In genomic region chr1:113990541-113990940, GRCh38 we compare ENCODE assay signal across 25 cellular contexts. TPM values are rescaled to one million over a fixed set of nuclear protein-coding genes. Genes with fewer than 3 reads are reported as not detected.
"Had no signal": no experiment of that assay in that cellular context is flagged by ENCODE, and none has a peak within 500 bp of the region (broad histone marks: within the 10 kb centered on the region; RNA-seq: fewer than 3 reads in every experiment).

No MANE protein-coding gene starts in this region.

- H3K27ac ChIP-seq: PC-9, VCaP had no signal

- H2AFZ ChIP-seq: PC-9 had no signal

- DNase-seq: activated CD4-positive, alpha-beta memory T cell treated with anti-CD3 and anti-CD28 coated beads, Interleukin-2, amount 10 ng/mL, durations not matched to agents 7 days and 5 days; activated CD4-positive, alpha-beta T cell treated with anti-CD3 and anti-CD28 coated beads for 36 hours; activated CD4-positive, alpha-beta T cell treated with anti-CD3 and anti-CD28 coated beads, Interleukin-2, amount 50 U/mL, for 1 hour; activated CD4-positive, CD25-positive, alpha-beta regulatory T cell; activated CD8-positive, alpha-beta memory T cell treated with anti-CD3 and anti-CD28 coated beads, Interleukin-2, amount 50 U/mL, for 48 hours; activated effector memory CD4-positive, alpha-beta T cell treated with anti-CD3 and anti-CD28 coated beads, Interleukin-2, amount 50 U/mL, for 16 hours; activated naive CD4-positive, alpha-beta T cell treated with Interleukin-2 at 50 U/mL for 16 hours; activated naive CD8-positive, alpha-beta T cell treated with anti-CD3 and anti-CD28 coated beads, Interleukin-2, amount 50 U/mL, for 24 hours; activated T-cell treated with anti-CD3 and anti-CD28 coated beads, Interleukin-2, amount 50 U/mL, for 24 hours; amniotic stem cell; KG1; NCI-H1048; NCI-H1694; NCI-H2029; NCI-H2107; NCI-H2171 treated with DMSO at 0.1 percent for 48 hours; NCI-H226; NCI-H510A treated with DMSO at 0.1 percent for 48 hours; NCI-H69; PC-9; SHP77 treated with DMSO at 0.1 percent for 48 hours; T-helper 1 cell had no signal

- ATAC-seq: activated CD4-positive, alpha-beta T cell treated with anti-CD3 and anti-CD28 coated beads for 36 hours; activated naive CD4-positive, alpha-beta T cell treated with anti-CD3 and anti-CD28 coated beads, Interleukin-2, amount 50 U/mL, for 72 hours; activated naive CD8-positive, alpha-beta T cell treated with anti-CD3 and anti-CD28 coated beads, Interleukin-2, amount 50 U/mL, for 24 hours had no signal

- H3K4me3 ChIP-seq: PC-9 had no signal

- H3K4me2 ChIP-seq: PC-9 had no signal

RNA-seq across cellular contexts. Expression of gene OLFML3, which starts 11.3 kb away (rescaled TPM):
- total RNA-seq: SK-MEL-5 had no signal
